ENCODE assay signal across 11 cellular contexts in the genomic region with DNA sequence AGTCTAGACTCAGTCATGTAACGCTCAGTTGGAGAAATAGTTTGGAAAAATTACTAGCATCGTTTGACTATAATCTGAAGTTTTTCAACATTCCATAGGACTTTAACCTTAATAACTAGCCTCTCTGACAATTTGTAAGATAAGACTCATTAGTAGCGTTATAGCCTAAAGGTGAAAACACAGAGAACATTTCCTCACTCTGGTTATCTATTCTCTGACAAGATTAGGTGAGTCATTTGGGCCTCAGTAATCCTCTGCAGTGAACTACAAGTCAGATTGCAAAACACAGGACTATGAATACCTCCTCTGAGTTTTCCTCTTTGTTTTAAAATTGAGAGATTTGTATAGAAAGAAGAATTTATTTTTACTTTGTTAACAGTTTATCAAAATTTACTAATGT. TPM values are rescaled to one million over a fixed set of nuclear protein-coding genes. Genes with fewer than 3 reads are reported as not detected.
A peak's percentile ranks its signal among the peaks of the same experiment; 100 is the strongest.
DNase-seq lines count a peak whose midpoint lies in the region; ATAC-seq and TF ChIP-seq lines count a peak whose summit lies in the region.
"Had no signal": no experiment of that assay in that cellular context is flagged by ENCODE, and none has a peak within 500 bp of the region (broad histone marks: within the 10 kb centered on the region; RNA-seq: fewer than 3 reads in every experiment).

No MANE protein-coding gene starts in this region.

- no peaks in the 10 kb centered on the region for H3K9me3 ChIP-seq in trophoblast cell (ENCODE audit: insufficient read depth, low read depth, low read length)

- H3K14ac ChIP-seq in trophoblast cell (ENCODE audit: low read length) = no peak overlapping the region

- ATAC-seq in HG02610 (IDR thresholded peaks at IDR 0.05; ENCODE audit: unreplicated experiment) = no peak
- no peak for ATAC-seq in HG02759 (IDR thresholded peaks at IDR 0.05; ENCODE audit: unreplicated experiment)
- ATAC-seq: naive thymus-derived CD4-positive, alpha-beta T cell had no signal

- H3K4me3 ChIP-seq in fibroblast of the aortic adventitia (ENCODE audit: low read depth, low read length) (no peak overlapping the region), trophoblast cell (ENCODE audit: low read depth, low read length) (no peak overlapping the region)
- H3K4me3 ChIP-seq: spleen had no signal

- no peak overlapping the region for H4K8ac ChIP-seq in trophoblast cell (ENCODE audit: low read depth, low read length)

- no peak overlapping the region for H3K4ac ChIP-seq in trophoblast cell (ENCODE audit: low read depth, low read length)

- H2AFZ ChIP-seq in trophoblast cell (ENCODE audit: insufficient read depth, low read length, poor library complexity) = no peak overlapping the region

- H3K4me1 ChIP-seq in trophoblast cell (ENCODE audit: control insufficient read depth in 1 of 2, insufficient read depth in 2 of 2, low read length in 2 of 2) = no peaks in the 10 kb centered on the region
- H3K4me1 ChIP-seq: spleen had no signal

- H2BK12ac ChIP-seq in trophoblast cell (ENCODE audit: low read length) = no peak overlapping the region

- H3K27ac ChIP-seq in RWPE1 (no peak overlapping the region), trophoblast cell (ENCODE audit: low read depth, low read length) (no peak overlapping the region)
- H3K27ac ChIP-seq: spleen had no signal

- H4K91ac ChIP-seq in trophoblast cell (ENCODE audit: low read depth, low read length) = no peak overlapping the region

- no peak overlapping the region for H2BK120ac ChIP-seq in trophoblast cell (ENCODE audit: insufficient read depth, low read length, poor library complexity)

- no peak overlapping the region for H4K12ac ChIP-seq in trophoblast cell (ENCODE audit: low read depth, low read length)

- no peak overlapping the region for H3K18ac ChIP-seq in trophoblast cell (ENCODE audit: low read length)

- no peaks in the 10 kb centered on the region for H3K79me1 ChIP-seq in trophoblast cell (ENCODE audit: low read length)

- H3K27me3 ChIP-seq in trophoblast cell (ENCODE audit: insufficient read depth, low read length) = no peaks in the 10 kb centered on the region
- H3K27me3 ChIP-seq: spleen had no signal

- POLR2A ChIA-PET in RWPE1 (lab: Yijun Ruan, JAX; ENCODE audit: low non-redundant PET) = no interaction called here

- CTCF ChIA-PET in RWPE1 (lab: Yijun Ruan, JAX) = no interaction called here

- H3K23ac ChIP-seq in trophoblast cell (ENCODE audit: low read length) = no peak overlapping the region

- H2AK5ac ChIP-seq in trophoblast cell (ENCODE audit: low read length) = no peak overlapping the region

- WGBS in trophoblast cell (ENCODE audit: extremely low coverage, insufficient coverage, insufficient read length) = no CpG with 5 or more reads among the region's 3 CpGs

- H2BK5ac ChIP-seq in trophoblast cell (ENCODE audit: low read depth, low read length, poor library complexity) = no peak overlapping the region

- TF ChIP-seq CTCF in RWPE1 (conservative IDR thresholded peaks at IDR 0.05; ENCODE audit: low read depth) (no peak), fibroblast of the aortic adventitia (IDR thresholded peaks at IDR 0.05; ENCODE audit: insufficient read depth, low read length) (no peak)

- H3K36me3 ChIP-seq in trophoblast cell (ENCODE audit: control insufficient read depth in 1 of 2, insufficient read depth in 2 of 2, low read length in 2 of 2) = no peaks in the 10 kb centered on the region
- H3K36me3 ChIP-seq: spleen had no signal

- DNase-seq in ELR (ENCODE audit: low read depth) (peak; percentile 62), RWPE1 (ENCODE audit: low spot score) (peak; percentile 70), fibroblast of the aortic adventitia (ENCODE audit: low read depth) (peak; percentile 78), trophoblast cell (peak; percentile 45 to 98), medulla oblongata (ENCODE audit: extremely low spot score) (no peak), midbrain (lab: John Stamatoyannopoulos, UW) (no peak)
- DNase-seq: CD8-positive, alpha-beta memory T cell; naive thymus-derived CD4-positive, alpha-beta T cell; spleen had no signal

- H3K9ac ChIP-seq in trophoblast cell (ENCODE audit: low read length) = no peak overlapping the region

- H3K4me2 ChIP-seq in trophoblast cell (ENCODE audit: low read length) = no peak overlapping the region

- no peaks in the 10 kb centered on the region for H3K79me2 ChIP-seq in trophoblast cell (ENCODE audit: control insufficient read depth, insufficient read depth, low read length, poor library complexity)

RNA-seq across cellular contexts. Expression of a gene that starts 31.8 kb away (rescaled TPM):
- total RNA-seq in fibroblast of the aortic adventitia (ENCODE audit: low replicate concordance) = 84.3 and 124 TPM in 2 replicates
- polyA plus RNA-seq in trophoblast cell (2013) = 59.1 and 59.8 TPM in 2 replicates

Comparison
In these comparisons a context has a peak if more than half of its experiments do, and no peak if none do; other contexts are left out.
1. DNase-seq: peak in ELR (single experiment), RWPE1 (single experiment), fibroblast of the aortic adventitia (single experiment) and trophoblast cell (2 of 2); none in medulla oblongata (single experiment) and midbrain (single experiment).